Comparison of ENCODE assay signal across 5 cellular contexts in genomic region chr5:91052411-91052810, GRCh38.
DNase-seq lines count a peak whose midpoint lies in the region; TF ChIP-seq lines count a peak whose summit lies in the region.
"Not testable (repeated sequence)": the region's sequence is repeated elsewhere in the genome, so short reads cannot be mapped to it uniquely, and the experiment has no call there.

No MANE protein-coding gene starts in this region.

- peaks cover 30% of the 10 kb centered on the region for H3K4me1 Mint-ChIP-seq in CD14-positive monocyte

- intact Hi-C loops in A673 (cut with micrococcal nuclease; ENCODE audit: unreplicated experiment), result loop anchor here (2.0 kb wide), 1 partner anchor 330 kb away; the partner anchor contains the start of gene ARRDC3
- intact Hi-C loops in CD14-positive monocyte (cut with micrococcal nuclease); adrenal gland (cut with DNase I): not testable (repeated sequence)

- H3K4me3 ChIP-seq in A673 (ENCODE audit: low read depth, low read length, poor library complexity, severe bottlenecking); adrenal gland; trophoblast cell (ENCODE audit: low read depth, low read length); suprapubic skin: not testable (repeated sequence)

- not testable (repeated sequence) for H4K8ac ChIP-seq in trophoblast cell (ENCODE audit: low read depth, low read length)

- H4K91ac ChIP-seq in trophoblast cell (ENCODE audit: low read depth, low read length), result not testable (repeated sequence)

- H3K4me1 ChIP-seq in A673 (ENCODE audit: insufficient read depth, low read length, poor library complexity, severe bottlenecking) (peaks cover 34% of the 10 kb centered on the region), adrenal gland (replicated peaks in 1 of 2) (peaks cover 35 to 39% of the 10 kb centered on the region in 2 donors), suprapubic skin (peaks cover 16% of the 10 kb centered on the region)
- not testable (repeated sequence) for H3K4me1 ChIP-seq in trophoblast cell (ENCODE audit: control insufficient read depth in 1 of 2, insufficient read depth in 2 of 2, low read length in 2 of 2)

- DNase-seq in A673 (ENCODE audit: low spot score); CD14-positive monocyte (ENCODE audit: low spot score); adrenal gland; suprapubic skin (ENCODE audit: low spot score in 2 of 2): not testable (repeated sequence)
- peak; percentile 64 to 76 for DNase-seq in trophoblast cell

- H3K4me2 ChIP-seq in trophoblast cell (ENCODE audit: low read length), result not testable (repeated sequence)

- H3K27ac ChIP-seq in A673 (ENCODE audit: low read depth, low read length, poor library complexity, severe bottlenecking), result peak overlapping the region; percentile 51
- peak overlapping the region; percentile 15 to 76 (median 62) for H3K27ac ChIP-seq in adrenal gland
- H3K27ac ChIP-seq in trophoblast cell (ENCODE audit: low read depth, low read length), result not testable (repeated sequence)
- H3K27ac ChIP-seq in suprapubic skin, result peak overlapping the region; percentile 24

- not testable (repeated sequence) for TF ChIP-seq CTCF in A673 (conservative IDR thresholded peaks at IDR 0.05; ENCODE audit: low read depth, low read length); CD14-positive monocyte (IDR thresholded peaks at IDR 0.05); adrenal gland (IDR thresholded peaks at IDR 0.05); suprapubic skin (IDR thresholded peaks at IDR 0.05)

- not testable (repeated sequence) for H3K27me3 Mint-ChIP-seq in CD14-positive monocyte (ENCODE audit: low read depth in 3 of 3)

- CTCF ChIA-PET in A673 (lab: Charles Lee), result interaction anchor here (1.6 kb wide), 1 partner anchor 14 kb away, joined by 4 read pairs; no protein-coding TSS in a partner anchor

- H3K79me2 ChIP-seq in trophoblast cell (ENCODE audit: control insufficient read depth, insufficient read depth, low read length, poor library complexity), result not testable (repeated sequence)

- H2AFZ ChIP-seq in trophoblast cell (ENCODE audit: insufficient read depth, low read length, poor library complexity), result not testable (repeated sequence)

- H3K4me3 Mint-ChIP-seq in CD14-positive monocyte, result peak overlapping the region in 1 of 2 donors; percentile 68

- H3K36me3 Mint-ChIP-seq in CD14-positive monocyte, result not testable (repeated sequence)

- H3K27ac Mint-ChIP-seq in CD14-positive monocyte, result peak overlapping the region; percentile 66 to 94 (median 91)

- not testable (repeated sequence) for H3K27me3 ChIP-seq in A673 (replicated peaks; ENCODE audit: insufficient read depth, low read depth, low read length, poor library complexity); adrenal gland; trophoblast cell (ENCODE audit: insufficient read depth, low read length); suprapubic skin

- not testable (repeated sequence) for H3K9me3 ChIP-seq in A673 (ENCODE audit: low read depth, low read length, poor library complexity, severe bottlenecking); adrenal gland (replicated peaks in 1 of 3); trophoblast cell (ENCODE audit: insufficient read depth, low read depth, low read length); suprapubic skin

- not testable (repeated sequence) for TF ChIP-seq EP300 in suprapubic skin (IDR thresholded peaks at IDR 0.05)

- not testable (repeated sequence) for H3K9ac ChIP-seq in trophoblast cell (ENCODE audit: low read length)

- H3K18ac ChIP-seq in trophoblast cell (ENCODE audit: low read length), result not testable (repeated sequence)

- not testable (repeated sequence) for H2BK120ac ChIP-seq in trophoblast cell (ENCODE audit: insufficient read depth, low read length, poor library complexity)

- H3K36me3 ChIP-seq in A673 (ENCODE audit: insufficient read depth, low read length, poor library complexity, severe bottlenecking); adrenal gland (replicated peaks in 1 of 2); trophoblast cell (ENCODE audit: control insufficient read depth in 1 of 2, insufficient read depth in 2 of 2, low read length in 2 of 2); suprapubic skin: not testable (repeated sequence)

- POLR2A ChIA-PET in A673 (lab: Charles Lee; ENCODE audit: low non-redundant PET), result interaction anchor here (0.6 kb wide), 1 partner anchor 329 kb away, joined by 4 read pairs; no protein-coding TSS in a partner anchor

- not testable (repeated sequence) for H2BK5ac ChIP-seq in trophoblast cell (ENCODE audit: low read depth, low read length, poor library complexity)

- not testable (repeated sequence) for H2AK5ac ChIP-seq in trophoblast cell (ENCODE audit: low read length)

- BruUV-seq in A673 (replicated peaks; lab: Mats Ljungman, UMichigan), result not testable (repeated sequence)

- not testable (repeated sequence) for H3K9me3 Mint-ChIP-seq in CD14-positive monocyte

- H3K23ac ChIP-seq in trophoblast cell (ENCODE audit: low read length), result not testable (repeated sequence)

- not testable (repeated sequence) for TF ChIP-seq POLR2A in adrenal gland (IDR thresholded peaks at IDR 0.05); suprapubic skin (IDR thresholded peaks at IDR 0.05)

- WGBS in adrenal gland, 4 donors, result 89 to 97% (median 94%) methylated on average over 8 of the region's 8 CpGs
- no CpG with 5 or more reads among the region's 8 CpGs for WGBS in trophoblast cell (ENCODE audit: extremely low coverage, insufficient coverage, insufficient read length)
- 94% methylated on average over 8 of the region's 8 CpGs for WGBS in suprapubic skin

- H2BK12ac ChIP-seq in trophoblast cell (ENCODE audit: low read length), result not testable (repeated sequence)

- H3K4ac ChIP-seq in trophoblast cell (ENCODE audit: low read depth, low read length), result not testable (repeated sequence)

- H4K12ac ChIP-seq in trophoblast cell (ENCODE audit: low read depth, low read length), result not testable (repeated sequence)

- H3K14ac ChIP-seq in trophoblast cell (ENCODE audit: low read length), result not testable (repeated sequence)

- H3K79me1 ChIP-seq in trophoblast cell (ENCODE audit: low read length), result not testable (repeated sequence)
